33 cellular contexts compared by ENCODE assay signal in genomic region chr15:24976932-24977331, GRCh38.
"Had no signal": no experiment of that assay in that cellular context is flagged by ENCODE, and none has a peak within 500 bp of the region (broad histone marks: within the 10 kb centered on the region; RNA-seq: fewer than 3 reads in every experiment).

No MANE protein-coding gene starts in this region.

- H3K27me3 ChIP-seq: breast epithelium, left lung, sigmoid colon, stomach, thyroid gland, upper lobe of right lung had no signal

- H3K4me1 Mint-ChIP-seq: activated CD4-positive, alpha-beta T cell treated with anti-CD3 and anti-CD28 coated beads for 36 hours; activated CD8-positive, alpha-beta memory T cell treated with anti-CD3 and anti-CD28 coated beads, Interleukin-2, amount 10 ng/mL, durations not matched to agents 7 days and 5 days; activated naive CD4-positive, alpha-beta T cell treated with anti-CD3 and anti-CD28 coated beads, Interleukin-2, amount 50 U/mL, for 24 hours; activated naive CD8-positive, alpha-beta T cell treated with anti-CD3 and anti-CD28 coated beads, Interleukin-2, amount 50 U/mL, for 24 hours; central memory CD8-positive, alpha-beta T cell; naive thymus-derived CD8-positive, alpha-beta T cell; neural crest cell had no signal

- H3K4me3 ChIP-seq: breast epithelium, left lung, lower lobe of right lung, prostate gland, sigmoid colon, stomach, thyroid gland, upper lobe of right lung had no signal

- ATAC-seq: activated CD4-positive, alpha-beta T cell treated with anti-CD3 and anti-CD28 coated beads for 36 hours; activated CD8-positive, alpha-beta memory T cell treated with anti-CD3 and anti-CD28 coated beads, Interleukin-2, amount 10 ng/mL, durations not matched to agents 7 days and 5 days; activated CD8-positive, alpha-beta T cell treated with anti-CD3 and anti-CD28 coated beads, Interleukin-2, amount 10 ng/mL, durations not matched to agents 7 days and 5 days; activated naive CD8-positive, alpha-beta T cell treated with anti-CD3 and anti-CD28 coated beads, Interleukin-2, amount 50 U/mL, for 24 hours; left lung; lower lobe of right lung; naive thymus-derived CD8-positive, alpha-beta T cell; stimulated activated naive B cell treated with anti-CD40 and anti-IgM and Interleukin-4, amounts not matched to agents 10 μg/mL and 1 μg/mL and 100 μg/mL, for 72 hours; upper lobe of right lung had no signal

- H3K27me3 Mint-ChIP-seq: activated CD4-positive, alpha-beta T cell treated with anti-CD3 and anti-CD28 coated beads for 36 hours; activated CD8-positive, alpha-beta memory T cell treated with anti-CD3 and anti-CD28 coated beads, Interleukin-2, amount 10 ng/mL, durations not matched to agents 7 days and 5 days; activated naive CD4-positive, alpha-beta T cell treated with anti-CD3 and anti-CD28 coated beads, Interleukin-2, amount 50 U/mL, for 24 hours; activated naive CD8-positive, alpha-beta T cell treated with anti-CD3 and anti-CD28 coated beads, Interleukin-2, amount 50 U/mL, for 24 hours; central memory CD8-positive, alpha-beta T cell; naive thymus-derived CD8-positive, alpha-beta T cell; stimulated activated naive B cell treated with anti-CD40 and anti-IgM and Interleukin-4, amounts not matched to agents 10 μg/mL and 1 μg/mL and 100 μg/mL, for 72 hours had no signal

- H3K4me1 ChIP-seq: breast epithelium, left lung, lower lobe of right lung, prostate gland, sigmoid colon, stomach, thyroid gland, upper lobe of right lung had no signal

- H3K4me3 Mint-ChIP-seq: activated CD4-positive, alpha-beta T cell treated with anti-CD3 and anti-CD28 coated beads for 36 hours; activated CD8-positive, alpha-beta memory T cell treated with anti-CD3 and anti-CD28 coated beads, Interleukin-2, amount 10 ng/mL, durations not matched to agents 7 days and 5 days; activated CD8-positive, alpha-beta T cell treated with anti-CD3 and anti-CD28 coated beads, Interleukin-2, amount 10 ng/mL, durations not matched to agents 7 days and 5 days; activated naive CD4-positive, alpha-beta T cell treated with anti-CD3 and anti-CD28 coated beads, Interleukin-2, amount 50 U/mL, for 24 hours; activated naive CD8-positive, alpha-beta T cell treated with anti-CD3 and anti-CD28 coated beads, Interleukin-2, amount 50 U/mL, for 24 hours; central memory CD8-positive, alpha-beta T cell; naive thymus-derived CD8-positive, alpha-beta T cell; neural crest cell; stimulated activated naive B cell treated with anti-CD40 and anti-IgM and Interleukin-4, amounts not matched to agents 10 μg/mL and 1 μg/mL and 100 μg/mL, for 72 hours; T-helper 2 cell treated with Interferon-gamma antibody and Interleukin-4, amounts not matched to agents 5 μg/mL and 100 μg/mL, for 36 hours had no signal

- H3K27ac ChIP-seq: breast epithelium, left lung, lower lobe of right lung, prostate gland, sigmoid colon, stomach, thyroid gland, upper lobe of right lung had no signal

- DNase-seq: activated CD4-positive, alpha-beta T cell treated with anti-CD3 and anti-CD28 coated beads for 36 hours; activated CD4-positive, CD25-positive, alpha-beta regulatory T cell; activated CD8-positive, alpha-beta memory T cell treated with anti-CD3 and anti-CD28 coated beads, Interleukin-2, amount 10 ng/mL, durations not matched to agents 7 days and 5 days; activated CD8-positive, alpha-beta T cell treated with anti-CD3 and anti-CD28 coated beads, Interleukin-2, amount 10 ng/mL, durations not matched to agents 7 days and 5 days; activated naive CD8-positive, alpha-beta T cell treated with anti-CD3 and anti-CD28 coated beads, Interleukin-2, amount 50 U/mL, for 24 hours; activated T-cell treated with anti-CD3 and anti-CD28 coated beads, Interleukin-2, amount 50 U/mL, for 48 hours; amygdala; dermis blood vessel endothelial cell; effector CD4-positive, alpha-beta T cell; left lung; lower lobe of right lung; mesenchymal stem cell; naive thymus-derived CD8-positive, alpha-beta T cell; nucleus accumbens; retina; sigmoid colon; small intestine; stimulated activated CD4-positive, alpha-beta T cell treated with anti-CD3 and anti-CD28 coated beads, Interleukin-1b, Interleukin-23, amount 100 ng/mL, for 48 hours; stimulated activated naive B cell treated with anti-CD40 and anti-IgM and Interleukin-4, amounts not matched to agents 10 μg/mL and 1 μg/mL and 100 μg/mL, for 72 hours; stomach; thyroid gland; upper lobe of right lung had no signal

- FAIRE-seq: colon, endometrium, frontal cortex, islet of Langerhans, small intestine had no signal

- H3K27ac Mint-ChIP-seq: activated CD4-positive, alpha-beta T cell treated with anti-CD3 and anti-CD28 coated beads for 36 hours; activated CD8-positive, alpha-beta memory T cell treated with anti-CD3 and anti-CD28 coated beads, Interleukin-2, amount 10 ng/mL, durations not matched to agents 7 days and 5 days; activated CD8-positive, alpha-beta T cell treated with anti-CD3 and anti-CD28 coated beads, Interleukin-2, amount 10 ng/mL, durations not matched to agents 7 days and 5 days; activated naive CD4-positive, alpha-beta T cell treated with anti-CD3 and anti-CD28 coated beads, Interleukin-2, amount 50 U/mL, for 24 hours; activated naive CD8-positive, alpha-beta T cell treated with anti-CD3 and anti-CD28 coated beads, Interleukin-2, amount 50 U/mL, for 24 hours; activated T-helper 2 cell treated with anti-CD3 and anti-CD28 coated beads, Interferon-gamma antibody, Interleukin-2, Interleukin-4, amounts not matched to agents 10 μg/mL and 5 μg/mL and 100 μg/mL, durations not matched to agents 14 hours and 24 hours and 36 hours; naive thymus-derived CD8-positive, alpha-beta T cell; stimulated activated naive B cell treated with anti-CD40 and anti-IgM and Interleukin-4, amounts not matched to agents 10 μg/mL and 1 μg/mL and 100 μg/mL, for 72 hours; T-helper 2 cell treated with Interferon-gamma antibody and Interleukin-4, amounts not matched to agents 5 μg/mL and 100 μg/mL, for 36 hours had no signal
